Comparison of ENCODE assay signal across 28 cellular contexts in genomic region chr15:40257656-40258450, GRCh38. TPM values are rescaled to one million over a fixed set of nuclear protein-coding genes. Genes with fewer than 3 reads are reported as not detected.
DNase-seq lines count a peak whose midpoint lies in the region; ATAC-seq and TF ChIP-seq lines count a peak whose summit lies in the region.
"Had no signal": no experiment of that assay in that cellular context is flagged by ENCODE, and none has a peak within 500 bp of the region (broad histone marks: within the 10 kb centered on the region; RNA-seq: fewer than 3 reads in every experiment).

No MANE protein-coding gene starts in this region.

- no peak overlapping the region for H2AFZ ChIP-seq in mesenchymal stem cell (ENCODE audit: low read depth, low read length)

- H3K36me3 ChIP-seq in HUES48 (ENCODE audit: control insufficient read depth, insufficient read depth, low read length): no peaks in the 10 kb centered on the region
- H3K36me3 ChIP-seq in mesenchymal stem cell (ENCODE audit: control insufficient read depth in 1 of 2, insufficient read depth in 2 of 2, low read depth in 1 of 2, low read length in 2 of 2): no peaks in the 10 kb centered on the region
- no peaks in the 10 kb centered on the region for H3K36me3 ChIP-seq in Peyer's patch
- H3K36me3 ChIP-seq: BLaER1 had no signal

- H3K27ac ChIP-seq in HUES48 (ENCODE audit: low read depth, low read length): peak overlapping the region; percentile 21
- H3K27ac ChIP-seq in mesenchymal stem cell (ENCODE audit: low read length, poor library complexity, severe bottlenecking): peak overlapping the region; percentile 78
- H3K27ac ChIP-seq in Peyer's patch: no peak overlapping the region
- H3K27ac ChIP-seq: BLaER1 had no signal

- no peak overlapping the region for H3K4me3 ChIP-seq in HUES48 (ENCODE audit: low read depth, low read length)
- no peak overlapping the region for H3K4me3 ChIP-seq in mesenchymal stem cell (ENCODE audit: insufficient read depth in 1 of 2, low read depth in 1 of 2, low read length in 2 of 2)
- no peak overlapping the region for H3K4me3 ChIP-seq in Peyer's patch
- H3K4me3 ChIP-seq: BLaER1, body of pancreas had no signal

- H4K8ac ChIP-seq in mesenchymal stem cell (ENCODE audit: low read length): peak overlapping the region; percentile 67

- H3K4me3 Mint-ChIP-seq in activated CD4-positive, alpha-beta T cell treated with anti-CD3 and anti-CD28 coated beads for 36 hours: no peak overlapping the region
- H3K4me3 Mint-ChIP-seq: activated CD4-positive, alpha-beta memory T cell treated with anti-CD3 and anti-CD28 coated beads, Interleukin-2, amount 10 ng/mL, durations not matched to agents 7 days and 5 days; activated naive CD8-positive, alpha-beta T cell treated with anti-CD3 and anti-CD28 coated beads for 36 hours; naive thymus-derived CD8-positive, alpha-beta T cell; stimulated activated memory B cell treated with anti-CD40 and anti-IgM and Interleukin-4, amounts not matched to agents 10 μg/mL and 1 μg/mL and 100 μg/mL, for 72 hours had no signal

- intact Hi-C loops in activated CD4-positive, alpha-beta T cell treated with anti-CD3 and anti-CD28 coated beads for 36 hours (cut with DNase I, micrococcal nuclease): no loop called here

- DNase-seq in EL (peak; percentile 79), amniotic epithelial cell (ENCODE audit: low read depth) (peak; percentile 43), mesenchymal stem cell (peak; percentile 72), Peyer's patch (no peak)
- DNase-seq in activated CD4-positive, alpha-beta T cell treated with anti-CD3 and anti-CD28 coated beads, Interleukin-2, amount 50 U/mL, for 4 hours: no peak
- no peak for DNase-seq in activated CD4-positive, alpha-beta T cell treated with anti-CD3 and anti-CD28 coated beads for 36 hours
- DNase-seq: activated CD4-positive, alpha-beta memory T cell treated with anti-CD3 and anti-CD28 coated beads, Interleukin-2, amount 10 ng/mL, durations not matched to agents 7 days and 5 days; activated effector memory CD4-positive, alpha-beta T cell treated with Interleukin-2 at 50 U/mL for 16 hours; activated naive CD8-positive, alpha-beta T cell treated with anti-CD3 and anti-CD28 coated beads for 36 hours; body of pancreas; cerebellar nuclear complex; COR-L47; DMS79 treated with DMSO at 0.1 percent for 48 hours; glutamatergic neuron; left colon; MV-4-11; naive thymus-derived CD8-positive, alpha-beta T cell; NCI-H1694; NCI-H2171 treated with DMSO at 0.1 percent for 48 hours; NCI-H526 treated with DMSO at 0.1 percent for 48 hours; retina; Right ventricle myocardium superior had no signal

- H3K14ac ChIP-seq in mesenchymal stem cell (ENCODE audit: low read length in 2 of 2): peak overlapping the region; percentile 3 to 43

- H3K36me3 Mint-ChIP-seq in activated CD4-positive, alpha-beta T cell treated with anti-CD3 and anti-CD28 coated beads for 36 hours (ENCODE audit: low read depth): no peaks in the 10 kb centered on the region
- H3K36me3 Mint-ChIP-seq: activated naive CD8-positive, alpha-beta T cell treated with anti-CD3 and anti-CD28 coated beads for 36 hours; naive thymus-derived CD8-positive, alpha-beta T cell; stimulated activated memory B cell treated with anti-CD40 and anti-IgM and Interleukin-4, amounts not matched to agents 10 μg/mL and 1 μg/mL and 100 μg/mL, for 72 hours had no signal

- H3K27me3 Mint-ChIP-seq in activated CD4-positive, alpha-beta T cell treated with anti-CD3 and anti-CD28 coated beads for 36 hours: peaks cover 12% of the 10 kb centered on the region

- H3K9me3 ChIP-seq in HUES48 (ENCODE audit: control insufficient read depth, insufficient read depth, low read length) (no peaks in the 10 kb centered on the region), mesenchymal stem cell (ENCODE audit: control insufficient read depth, low read length) (no peaks in the 10 kb centered on the region), Peyer's patch (no peaks in the 10 kb centered on the region)
- H3K9me3 ChIP-seq: BLaER1, body of pancreas had no signal

- H2BK15ac ChIP-seq in mesenchymal stem cell (ENCODE audit: low read depth, poor library complexity, severe bottlenecking): peak overlapping the region; percentile 61

- H3K4me2 ChIP-seq in mesenchymal stem cell (ENCODE audit: low read length, poor library complexity, severe bottlenecking): peak overlapping the region; percentile 19

- H3K27me3 ChIP-seq in HUES48 (ENCODE audit: control insufficient read depth, insufficient read depth, low read length) (peaks cover 16% of the 10 kb centered on the region), mesenchymal stem cell (ENCODE audit: control insufficient read depth in 1 of 2, insufficient read depth in 1 of 2, low read length in 2 of 2) (peaks cover 0 to 40% of the 10 kb centered on the region in 2 experiments), Peyer's patch (no peaks in the 10 kb centered on the region)
- H3K27me3 ChIP-seq: body of pancreas had no signal

- H3K27ac Mint-ChIP-seq in activated CD4-positive, alpha-beta T cell treated with anti-CD3 and anti-CD28 coated beads for 36 hours: no peak overlapping the region
- H3K27ac Mint-ChIP-seq: activated CD4-positive, alpha-beta memory T cell treated with anti-CD3 and anti-CD28 coated beads, Interleukin-2, amount 10 ng/mL, durations not matched to agents 7 days and 5 days; activated naive CD8-positive, alpha-beta T cell treated with anti-CD3 and anti-CD28 coated beads for 36 hours; stimulated activated memory B cell treated with anti-CD40 and anti-IgM and Interleukin-4, amounts not matched to agents 10 μg/mL and 1 μg/mL and 100 μg/mL, for 72 hours had no signal

- H2AK5ac ChIP-seq in mesenchymal stem cell (ENCODE audit: low read length, severe bottlenecking): peak overlapping the region; percentile 95

- H2BK120ac ChIP-seq in mesenchymal stem cell (ENCODE audit: low read depth, low read length): no peak overlapping the region

- H2BK5ac ChIP-seq in mesenchymal stem cell (ENCODE audit: low read depth, low read length, poor library complexity, severe bottlenecking): no peak overlapping the region

- CTCF ChIA-PET in activated CD4-positive, alpha-beta T cell treated with anti-CD3 and anti-CD28 coated beads for 36 hours (lab: Charles Lee): interaction anchor here (0.6 to 2.0 kb wide), 6 partner anchors 16 to 764 kb away, joined by 3 to 7 read pairs (median 5); no protein-coding TSS in a partner anchor

- no peaks in the 10 kb centered on the region for H3K9me3 Mint-ChIP-seq in activated CD4-positive, alpha-beta T cell treated with anti-CD3 and anti-CD28 coated beads for 36 hours (ENCODE audit: low read depth)
- H3K9me3 Mint-ChIP-seq: activated CD4-positive, alpha-beta memory T cell treated with anti-CD3 and anti-CD28 coated beads, Interleukin-2, amount 10 ng/mL, durations not matched to agents 7 days and 5 days; activated naive CD8-positive, alpha-beta T cell treated with anti-CD3 and anti-CD28 coated beads for 36 hours; stimulated activated memory B cell treated with anti-CD40 and anti-IgM and Interleukin-4, amounts not matched to agents 10 μg/mL and 1 μg/mL and 100 μg/mL, for 72 hours had no signal

- peak overlapping the region; percentile 54 for H4K91ac ChIP-seq in mesenchymal stem cell (ENCODE audit: low read length)

- TF ChIP-seq POLR2A in Peyer's patch (IDR thresholded peaks at IDR 0.05): no peak

- peak overlapping the region in 1 of 2 experiments; percentile 61 for H3K23ac ChIP-seq in mesenchymal stem cell (ENCODE audit: low read length in 2 of 2)

- H3K18ac ChIP-seq in mesenchymal stem cell (ENCODE audit: low read depth in 1 of 2, low read length in 2 of 2): peak overlapping the region; percentile 66 to 75

- H3K4me1 ChIP-seq in HUES48 (ENCODE audit: control insufficient read depth, insufficient read depth, low read length): peaks cover 11% of the 10 kb centered on the region
- peaks cover 33% of the 10 kb centered on the region for H3K4me1 ChIP-seq in mesenchymal stem cell (ENCODE audit: control insufficient read depth, insufficient read depth, low read depth, low read length)
- H3K4me1 ChIP-seq in Peyer's patch: peaks cover 0 to 7% (median 5%) of the 10 kb centered on the region in 4 donors

- no peak overlapping the region for H3K9ac ChIP-seq in HUES48 (ENCODE audit: low read depth, low read length)
- H3K9ac ChIP-seq in mesenchymal stem cell (ENCODE audit: low read length): no peak overlapping the region

- no peak for TF ChIP-seq CTCF in Peyer's patch (IDR thresholded peaks at IDR 0.05)

- H3K79me1 ChIP-seq in mesenchymal stem cell (replicated peaks; ENCODE audit: low read length, poor library complexity, severe bottlenecking): peaks cover 1% of the 10 kb centered on the region

- ATAC-seq in GM19455 (IDR thresholded peaks at IDR 0.05; ENCODE audit: unreplicated experiment): no peak
- ATAC-seq in activated CD4-positive, alpha-beta T cell treated with anti-CD3 and anti-CD28 coated beads for 36 hours: no peak
- ATAC-seq: body of pancreas; left colon; naive thymus-derived CD8-positive, alpha-beta T cell; stimulated activated memory B cell treated with anti-CD40 and anti-IgM and Interleukin-4, amounts not matched to agents 10 μg/mL and 1 μg/mL and 100 μg/mL, for 72 hours had no signal

- peaks cover 6% of the 10 kb centered on the region for H3K4me1 Mint-ChIP-seq in activated CD4-positive, alpha-beta T cell treated with anti-CD3 and anti-CD28 coated beads for 36 hours

- POLR2A ChIA-PET in activated CD4-positive, alpha-beta T cell treated with anti-CD3 and anti-CD28 coated beads for 36 hours (lab: Charles Lee): no interaction called here

- H2BK12ac ChIP-seq in mesenchymal stem cell (ENCODE audit: low read length in 2 of 2): peak overlapping the region; percentile 38 to 60

- H3K4ac ChIP-seq in mesenchymal stem cell (ENCODE audit: low read depth in 1 of 2, low read length in 2 of 2): peak overlapping the region in 1 of 2 experiments; percentile 6

- WGBS in mesenchymal stem cell: 38% methylated on average over 9 of the region's 9 CpGs

RNA-seq across cellular contexts. Expression of gene PAK6, which starts 19.0 kb away (rescaled TPM):
- 0.18 TPM for polyA plus RNA-seq in mesenchymal stem cell (2013, experiment 1 of 2)
- 0.10 TPM for polyA plus RNA-seq in mesenchymal stem cell (2013, experiment 2 of 2)
- 1 to 10 TPM in 2 of 4 donors, not detected in 2; 3.3 to 4.7 TPM for total RNA-seq in Peyer's patch
- total RNA-seq in activated CD4-positive, alpha-beta T cell treated with anti-CD3 and anti-CD28 coated beads for 36 hours: under 1 TPM; 0.30 to 0.53 TPM
- total RNA-seq: naive thymus-derived CD8-positive, alpha-beta T cell; osteocyte had no signal

RNA-seq across cellular contexts. Expression of gene ANKRD63, which starts 25.0 kb away (rescaled TPM):
- polyA plus RNA-seq in mesenchymal stem cell (2013, experiment 1 of 2): not detected
- polyA plus RNA-seq in mesenchymal stem cell (2013, experiment 2 of 2): not detected
- total RNA-seq in Peyer's patch: not detected
- total RNA-seq in activated CD4-positive, alpha-beta T cell treated with anti-CD3 and anti-CD28 coated beads for 36 hours: not detected
- total RNA-seq: activated CD4-positive, alpha-beta memory T cell treated with anti-CD3 and anti-CD28 coated beads, Interleukin-2, amount 10 ng/mL, durations not matched to agents 7 days and 5 days; activated naive CD8-positive, alpha-beta T cell treated with anti-CD3 and anti-CD28 coated beads for 36 hours; body of pancreas; left colon; mesenteric fat pad had no signal

RNA-seq across cellular contexts. Expression of gene PLCB2, which starts 49.9 kb away (rescaled TPM):
- polyA plus RNA-seq in mesenchymal stem cell (2013, experiment 1 of 2): 14.0 TPM
- 13.9 TPM for polyA plus RNA-seq in mesenchymal stem cell (2013, experiment 2 of 2)
- total RNA-seq in Peyer's patch: 100 to 1,000 TPM in 1 of 4 donors, 10 to 100 TPM in 3; 12.3 to 101 (median 15.7) TPM
- total RNA-seq in activated CD4-positive, alpha-beta T cell treated with anti-CD3 and anti-CD28 coated beads for 36 hours: 10 to 100 TPM; 67.9 to 86.8 TPM

Comparison
In these comparisons a context has a peak if more than half of its experiments do, and no peak if none do; other contexts are left out.
1. DNase-seq: peak in EL (single experiment), amniotic epithelial cell (single experiment) and mesenchymal stem cell (single experiment); none in activated CD4-positive, alpha-beta T cell treated with anti-CD3 and anti-CD28 coated beads, Interleukin-2, amount 50 U/mL, for 4 hours (0 of 2), Peyer's patch (0 of 3) and activated CD4-positive, alpha-beta T cell treated with anti-CD3 and anti-CD28 coated beads for 36 hours (single experiment).
2. H3K27ac ChIP-seq: peak in HUES48 (single experiment) and mesenchymal stem cell (single experiment); none in Peyer's patch (0 of 4).